Comparison of ENCODE assay signal across 1 cellular context in genomic region chr3:190323241-190323617, GRCh38.
TF ChIP-seq lines count a peak whose summit lies in the region.

No MANE protein-coding gene starts in this region.

TF ChIP-seq in SK-N-SH treated with all-trans-retinoic acid at 6 μM for 48 hours, 23 proteins besides CTCF, POLR2A, EP300 and RAD21 (continued from another document):
- no peak for TF ChIP-seq PATZ1 (CRISPR knock-in tag; IDR thresholded peaks at IDR 0.05; ENCODE audit: borderline replicate concordance)
- no peak for TF ChIP-seq SNAI2 (CRISPR knock-in tag; IDR thresholded peaks at IDR 0.05)
- no peak for TF ChIP-seq ZNF565 (CRISPR knock-in tag; conservative IDR thresholded peaks at IDR 0.05; ENCODE audit: low read depth)
- no peak for TF ChIP-seq POU6F1 (CRISPR knock-in tag; IDR thresholded peaks at IDR 0.05; ENCODE audit: borderline replicate concordance, low read depth)
- no peak for TF ChIP-seq ESRRG (CRISPR knock-in tag; IDR thresholded peaks at IDR 0.05)
- no peak for TF ChIP-seq ZFP3 (CRISPR knock-in tag; IDR thresholded peaks at IDR 0.05)
- TF ChIP-seq ZFP30 (CRISPR knock-in tag; IDR thresholded peaks at IDR 0.05): no peak
- no peak for TF ChIP-seq RARB (CRISPR knock-in tag; IDR thresholded peaks at IDR 0.05)
- TF ChIP-seq ARNTL (CRISPR knock-in tag; IDR thresholded peaks at IDR 0.05; ENCODE audit: borderline replicate concordance, low read depth): no peak
- TF ChIP-seq ZC3H10 (CRISPR knock-in tag; IDR thresholded peaks at IDR 0.05): no peak
- TF ChIP-seq ISL1 (CRISPR knock-in tag; IDR thresholded peaks at IDR 0.05): no peak
- no peak for TF ChIP-seq TOX (CRISPR knock-in tag; IDR thresholded peaks at IDR 0.05; ENCODE audit: borderline replicate concordance)
